In genomic region chr16:31705371-31705770, GRCh38 we compare ENCODE assay signal across 1 cellular context.
TF ChIP-seq lines count a peak whose summit lies in the region.

No MANE protein-coding gene starts in this region.

TF ChIP-seq in HepG2, 621 proteins besides CTCF, POLR2A, EP300 and RAD21 (continued from another document):
- TF ChIP-seq AFF4 (CRISPR knock-in tag; IDR thresholded peaks at IDR 0.05) (no peak), CBFB (CRISPR knock-in tag; IDR thresholded peaks at IDR 0.05) (no peak), PHF8 (CRISPR knock-in tag; IDR thresholded peaks at IDR 0.05) (no peak), POLR2G (IDR thresholded peaks at IDR 0.05; ENCODE audit: low read depth, low read length) (peak; percentile 33; the same call in 1 of the 2 replicates), KLF12 (CRISPR knock-in tag; IDR thresholded peaks at IDR 0.05; ENCODE audit: borderline replicate concordance) (no peak), ARID5B (CRISPR knock-in tag; IDR thresholded peaks at IDR 0.05) (no peak), MAZ (IDR thresholded peaks at IDR 0.05; ENCODE audit: borderline replicate concordance, low read depth, low read length) (no peak), MAZ (CRISPR knock-in tag; IDR thresholded peaks at IDR 0.05; ENCODE audit: low read depth) (no peak), AGO2 (optimal IDR thresholded peaks at IDR 0.05; ENCODE audit: low read depth, low read length) (peak; percentile 60), ZNF883 (CRISPR knock-in tag; IDR thresholded peaks at IDR 0.05; ENCODE audit: not compliant biosample characterization) (no peak), KDM2A (CRISPR knock-in tag; IDR thresholded peaks at IDR 0.05; ENCODE audit: borderline replicate concordance, low read depth) (no peak)
- TF ChIP-seq, protein P1, sequence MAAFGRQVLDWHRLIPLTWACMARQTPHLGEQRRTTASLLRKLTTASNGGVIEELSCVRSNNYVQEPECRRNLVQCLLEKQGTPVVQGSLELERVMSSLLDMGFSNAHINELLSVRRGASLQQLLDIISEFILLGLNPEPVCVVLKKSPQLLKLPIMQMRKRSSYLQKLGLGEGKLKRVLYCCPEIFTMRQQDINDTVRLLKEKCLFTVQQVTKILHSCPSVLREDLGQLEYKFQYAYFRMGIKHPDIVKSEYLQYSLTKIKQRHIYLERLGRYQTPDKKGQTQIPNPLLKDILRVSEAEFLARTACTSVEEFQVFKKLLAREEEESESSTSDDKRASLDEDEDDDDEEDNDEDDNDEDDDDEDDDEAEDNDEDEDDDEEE (CRISPR knock-in tag; IDR thresholded peaks at IDR 0.05): no peak
